1 cellular context compared by ENCODE assay signal in the genomic region with DNA sequence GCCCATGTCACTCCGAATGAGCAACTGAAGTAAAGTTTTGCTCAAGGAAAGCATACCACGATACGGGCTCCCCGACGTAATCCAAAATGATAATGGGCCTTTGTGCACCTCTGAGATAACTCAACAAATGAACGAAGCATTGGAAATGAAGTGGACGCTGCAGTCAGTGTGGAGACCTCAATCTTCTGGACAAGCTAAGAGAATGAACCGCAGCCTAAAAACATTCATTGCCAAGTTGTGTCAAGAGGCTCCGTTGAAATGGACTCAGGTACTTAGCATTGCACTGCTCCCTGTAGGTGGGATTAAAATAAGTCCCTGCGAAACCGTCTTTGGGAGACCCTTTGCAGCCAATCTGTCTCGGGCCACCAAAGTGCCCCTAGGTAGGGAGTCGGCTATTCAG.
A peak's percentile ranks its signal among the peaks of the same experiment; 100 is the strongest.
TF ChIP-seq lines count a peak whose summit lies in the region.

No MANE protein-coding gene starts in this region.

TF ChIP-seq in K562, 482 proteins besides CTCF, POLR2A, EP300 and RAD21:
- TF ChIP-seq SMARCA5 (IDR thresholded peaks at IDR 0.05), result no peak
- TF ChIP-seq CBX8 (IDR thresholded peaks at IDR 0.05; ENCODE audit: borderline replicate concordance, extremely low read depth, low read depth, low read length, poor library complexity, severe bottlenecking), result peak; percentile 93
- 0 out of 2 replicates have a peak, but pooled peaks have one; percentile 26 for TF ChIP-seq RNF2 (IDR thresholded peaks at IDR 0.05)
- TF ChIP-seq, protein P1, sequence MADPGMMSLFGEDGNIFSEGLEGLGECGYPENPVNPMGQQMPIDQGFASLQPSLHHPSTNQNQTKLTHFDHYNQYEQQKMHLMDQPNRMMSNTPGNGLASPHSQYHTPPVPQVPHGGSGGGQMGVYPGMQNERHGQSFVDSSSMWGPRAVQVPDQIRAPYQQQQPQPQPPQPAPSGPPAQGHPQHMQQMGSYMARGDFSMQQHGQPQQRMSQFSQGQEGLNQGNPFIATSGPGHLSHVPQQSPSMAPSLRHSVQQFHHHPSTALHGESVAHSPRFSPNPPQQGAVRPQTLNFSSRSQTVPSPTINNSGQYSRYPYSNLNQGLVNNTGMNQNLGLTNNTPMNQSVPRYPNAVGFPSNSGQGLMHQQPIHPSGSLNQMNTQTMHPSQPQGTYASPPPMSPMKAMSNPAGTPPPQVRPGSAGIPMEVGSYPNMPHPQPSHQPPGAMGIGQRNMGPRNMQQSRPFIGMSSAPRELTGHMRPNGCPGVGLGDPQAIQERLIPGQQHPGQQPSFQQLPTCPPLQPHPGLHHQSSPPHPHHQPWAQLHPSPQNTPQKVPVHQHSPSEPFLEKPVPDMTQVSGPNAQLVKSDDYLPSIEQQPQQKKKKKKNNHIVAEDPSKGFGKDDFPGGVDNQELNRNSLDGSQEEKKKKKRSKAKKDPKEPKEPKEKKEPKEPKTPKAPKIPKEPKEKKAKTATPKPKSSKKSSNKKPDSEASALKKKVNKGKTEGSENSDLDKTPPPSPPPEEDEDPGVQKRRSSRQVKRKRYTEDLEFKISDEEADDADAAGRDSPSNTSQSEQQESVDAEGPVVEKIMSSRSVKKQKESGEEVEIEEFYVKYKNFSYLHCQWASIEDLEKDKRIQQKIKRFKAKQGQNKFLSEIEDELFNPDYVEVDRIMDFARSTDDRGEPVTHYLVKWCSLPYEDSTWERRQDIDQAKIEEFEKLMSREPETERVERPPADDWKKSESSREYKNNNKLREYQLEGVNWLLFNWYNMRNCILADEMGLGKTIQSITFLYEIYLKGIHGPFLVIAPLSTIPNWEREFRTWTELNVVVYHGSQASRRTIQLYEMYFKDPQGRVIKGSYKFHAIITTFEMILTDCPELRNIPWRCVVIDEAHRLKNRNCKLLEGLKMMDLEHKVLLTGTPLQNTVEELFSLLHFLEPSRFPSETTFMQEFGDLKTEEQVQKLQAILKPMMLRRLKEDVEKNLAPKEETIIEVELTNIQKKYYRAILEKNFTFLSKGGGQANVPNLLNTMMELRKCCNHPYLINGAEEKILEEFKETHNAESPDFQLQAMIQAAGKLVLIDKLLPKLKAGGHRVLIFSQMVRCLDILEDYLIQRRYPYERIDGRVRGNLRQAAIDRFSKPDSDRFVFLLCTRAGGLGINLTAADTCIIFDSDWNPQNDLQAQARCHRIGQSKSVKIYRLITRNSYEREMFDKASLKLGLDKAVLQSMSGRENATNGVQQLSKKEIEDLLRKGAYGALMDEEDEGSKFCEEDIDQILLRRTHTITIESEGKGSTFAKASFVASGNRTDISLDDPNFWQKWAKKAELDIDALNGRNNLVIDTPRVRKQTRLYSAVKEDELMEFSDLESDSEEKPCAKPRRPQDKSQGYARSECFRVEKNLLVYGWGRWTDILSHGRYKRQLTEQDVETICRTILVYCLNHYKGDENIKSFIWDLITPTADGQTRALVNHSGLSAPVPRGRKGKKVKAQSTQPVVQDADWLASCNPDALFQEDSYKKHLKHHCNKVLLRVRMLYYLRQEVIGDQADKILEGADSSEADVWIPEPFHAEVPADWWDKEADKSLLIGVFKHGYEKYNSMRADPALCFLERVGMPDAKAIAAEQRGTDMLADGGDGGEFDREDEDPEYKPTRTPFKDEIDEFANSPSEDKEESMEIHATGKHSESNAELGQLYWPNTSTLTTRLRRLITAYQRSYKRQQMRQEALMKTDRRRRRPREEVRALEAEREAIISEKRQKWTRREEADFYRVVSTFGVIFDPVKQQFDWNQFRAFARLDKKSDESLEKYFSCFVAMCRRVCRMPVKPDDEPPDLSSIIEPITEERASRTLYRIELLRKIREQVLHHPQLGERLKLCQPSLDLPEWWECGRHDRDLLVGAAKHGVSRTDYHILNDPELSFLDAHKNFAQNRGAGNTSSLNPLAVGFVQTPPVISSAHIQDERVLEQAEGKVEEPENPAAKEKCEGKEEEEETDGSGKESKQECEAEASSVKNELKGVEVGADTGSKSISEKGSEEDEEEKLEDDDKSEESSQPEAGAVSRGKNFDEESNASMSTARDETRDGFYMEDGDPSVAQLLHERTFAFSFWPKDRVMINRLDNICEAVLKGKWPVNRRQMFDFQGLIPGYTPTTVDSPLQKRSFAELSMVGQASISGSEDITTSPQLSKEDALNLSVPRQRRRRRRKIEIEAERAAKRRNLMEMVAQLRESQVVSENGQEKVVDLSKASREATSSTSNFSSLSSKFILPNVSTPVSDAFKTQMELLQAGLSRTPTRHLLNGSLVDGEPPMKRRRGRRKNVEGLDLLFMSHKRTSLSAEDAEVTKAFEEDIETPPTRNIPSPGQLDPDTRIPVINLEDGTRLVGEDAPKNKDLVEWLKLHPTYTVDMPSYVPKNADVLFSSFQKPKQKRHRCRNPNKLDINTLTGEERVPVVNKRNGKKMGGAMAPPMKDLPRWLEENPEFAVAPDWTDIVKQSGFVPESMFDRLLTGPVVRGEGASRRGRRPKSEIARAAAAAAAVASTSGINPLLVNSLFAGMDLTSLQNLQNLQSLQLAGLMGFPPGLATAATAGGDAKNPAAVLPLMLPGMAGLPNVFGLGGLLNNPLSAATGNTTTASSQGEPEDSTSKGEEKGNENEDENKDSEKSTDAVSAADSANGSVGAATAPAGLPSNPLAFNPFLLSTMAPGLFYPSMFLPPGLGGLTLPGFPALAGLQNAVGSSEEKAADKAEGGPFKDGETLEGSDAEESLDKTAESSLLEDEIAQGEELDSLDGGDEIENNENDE (IDR thresholded peaks at IDR 0.05; ENCODE audit: low read depth, low read length), result no peak
